Comparison of ENCODE assay signal across 20 cellular contexts in genomic region chr12:113425960-113426453, GRCh38. TPM values are rescaled to one million over a fixed set of nuclear protein-coding genes. Genes with fewer than 3 reads are reported as not detected.
DNase-seq lines count a peak whose midpoint lies in the region; ATAC-seq, FAIRE-seq and TF ChIP-seq lines count a peak whose summit lies in the region.
"Had no signal": no experiment of that assay in that cellular context is flagged by ENCODE, and none has a peak within 500 bp of the region (broad histone marks: within the 10 kb centered on the region; RNA-seq: fewer than 3 reads in every experiment).

No MANE protein-coding gene starts in this region.

- no TSS peak for BruUV-seq in GM12878 (replicated peaks; lab: Mats Ljungman, UMichigan)

- no peak for TF ChIP-seq EP300 in GM12878 (IDR thresholded peaks at IDR 0.05; ENCODE audit: borderline replicate concordance in 1 of 2, control insufficient read depth in 1 of 2, low read depth in 2 of 2, low read length in 2 of 2)

- no peak for FAIRE-seq in GM12878 (lab: Jason Lieb, UNC)
- FAIRE-seq: kidney had no signal

- H3K79me2 ChIP-seq in GM12878 (ENCODE audit: control insufficient read depth, insufficient read depth, low read length) = no peaks in the 10 kb centered on the region

- DNase-seq in ELF-1 (ENCODE audit: low read depth, low spot score) = peak; percentile 47
- peak; percentile 25 for DNase-seq in GM12878 (ENCODE audit: low read depth, low spot score)
- peak; percentile 20 for DNase-seq in lower lobe of right lung
- DNase-seq in dorsolateral prefrontal cortex = no peak
- no peak for DNase-seq in NCI-H1436 (lab: John Stamatoyannopoulos, UW)
- DNase-seq in kidney tubule cell (ENCODE audit: low spot score) = no peak
- no peak for DNase-seq in activated CD4-positive, alpha-beta T cell treated with anti-CD3 and anti-CD28 coated beads, Interleukin-2, amount 50 U/mL, for 48 hours
- DNase-seq: kidney had no signal

- RAD21 ChIA-PET in GM12878 (lab: Charles Lee; ENCODE audit: unreplicated experiment) = interaction anchor here (0.6 to 1.4 kb wide), 11 partner anchors 51 to 231 kb away, joined by 3 to 9 read pairs (median 3); no protein-coding TSS in a partner anchor

- H3K9ac ChIP-seq in HUES6 (ENCODE audit: low read length) = peak overlapping the region; percentile 52
- H3K9ac ChIP-seq in GM12878 (ENCODE audit: control insufficient read depth, insufficient read depth, low read length) = no peak overlapping the region

- H3K36me3 ChIP-seq in HUES6 (ENCODE audit: control insufficient read depth, insufficient read depth, low read length) (no peaks in the 10 kb centered on the region), GM12878 (ENCODE audit: control insufficient read depth in 2 of 2, insufficient read depth in 2 of 2, low read length in 1 of 2) (no peaks in the 10 kb centered on the region), lower lobe of right lung (no peaks in the 10 kb centered on the region)

- H3K27ac ChIP-seq in HUES6 (ENCODE audit: low read depth, low read length) (0 out of 2 replicates have a peak overlapping the region, but pooled peaks have one; percentile 32), GM12878 (ENCODE audit: control insufficient read depth, insufficient read depth) (no peak overlapping the region), lower lobe of right lung (no peak overlapping the region), dorsolateral prefrontal cortex (no peak overlapping the region)
- H3K27ac ChIP-seq: C4-2B had no signal

- 4% methylated on average over 11 of the region's 11 CpGs for WGBS in GM12878 (ENCODE audit: insufficient coverage, insufficient replicate concordance, low lambda C conversion rate, missing lambda C conversion rate)

- H3K4me3 ChIP-seq in HUES6 (ENCODE audit: low read depth, low read length) = peak overlapping the region; percentile 41
- H3K4me3 ChIP-seq in GM12878 = no peak overlapping the region
- H3K4me3 ChIP-seq in lower lobe of right lung = no peak overlapping the region
- no peak overlapping the region for H3K4me3 ChIP-seq in dorsolateral prefrontal cortex

- peak overlapping the region; percentile 9; the same call in 1 of the 2 replicates for H3K4me2 ChIP-seq in GM12878 (ENCODE audit: control insufficient read depth, insufficient read depth)

- TF ChIP-seq POLR2A in GM12878 (IDR thresholded peaks at IDR 0.05; ENCODE audit: low read depth, low read length) = no peak

- TF ChIP-seq RAD21 in GM12878 (IDR thresholded peaks at IDR 0.05; ENCODE audit: insufficient read depth, low read depth, low read length) = no peak

- CTCF ChIA-PET in GM12878 (lab: Yijun Ruan, JAX) = interaction anchor here (0.6 to 1.6 kb wide), 29 partner anchors 14 to 378 kb away, joined by 3 to 16 read pairs (median 3); partner anchors contain the start of gene PLBD2

- ATAC-seq in GM12878 (peak; percentile 30), lower lobe of right lung (no peak)

- SMC1A ChIA-PET in GM12878 (lab: Charles Lee; ENCODE audit: uncharacterized antibody, unreplicated experiment) = interaction anchor here (0.8 to 1.8 kb wide), 8 partner anchors 14 to 252 kb away, joined by 3 to 8 read pairs (median 4); no protein-coding TSS in a partner anchor

- no peaks in the 10 kb centered on the region for H4K20me1 ChIP-seq in GM12878 (ENCODE audit: control insufficient read depth, insufficient read depth)

- in situ Hi-C loops in GM12878 (cut with MboI) = no loop called here

- peaks cover 11% of the 10 kb centered on the region; the same call in 1 of the 2 replicates for H3K4me1 ChIP-seq in HUES6 (ENCODE audit: control insufficient read depth, insufficient read depth, low read length)
- H3K4me1 ChIP-seq in GM12878 (ENCODE audit: control insufficient read depth, insufficient read depth, low read length) = peaks cover 10% of the 10 kb centered on the region
- peaks cover 26% of the 10 kb centered on the region for H3K4me1 ChIP-seq in lower lobe of right lung

- intact Hi-C loops in GM12878 (cut with micrococcal nuclease; ENCODE audit: unreplicated experiment) (no loop called here), lower lobe of right lung (cut with DNase I) (no loop called here), dorsolateral prefrontal cortex (cut with DNase I) (loop anchor here (2.0 to 10.0 kb wide), 3 partner anchors 67 to 114 kb away; partner anchors contain the start of gene PLBD2 (in 1 of the 2))

- no peak overlapping the region for H2AFZ ChIP-seq in GM12878 (ENCODE audit: control insufficient read depth, low read depth, low read length)

- H3K27me3 ChIP-seq in HUES6 (ENCODE audit: control insufficient read depth, insufficient read depth, low read length) (0 out of 2 replicates have a peak, but pooled peaks cover 2% of the 10 kb centered on the region), GM12878 (replicated peaks in 1 of 2; ENCODE audit: control insufficient read depth in 2 of 2, insufficient read depth in 2 of 2, low read length in 1 of 2) (no peaks in the 10 kb centered on the region), lower lobe of right lung (ENCODE audit: low read depth) (no peaks in the 10 kb centered on the region), dorsolateral prefrontal cortex (no peaks in the 10 kb centered on the region)

- H3K9me3 ChIP-seq in HUES6 (ENCODE audit: control insufficient read depth, insufficient read depth, low read depth, low read length) (peaks cover 6% of the 10 kb centered on the region; the same call in 1 of the 2 replicates), GM12878 (replicated peaks; ENCODE audit: control insufficient read depth, insufficient read depth, low read length) (no peaks in the 10 kb centered on the region), lower lobe of right lung (no peaks in the 10 kb centered on the region)

- TF ChIP-seq CTCF in GM12878 (IDR thresholded peaks at IDR 0.05 in 2 of 3, conservative IDR thresholded peaks at IDR 0.05 in 1 of 3; ENCODE audit: control insufficient read depth in 2 of 3, extremely low read depth in 1 of 3, insufficient read depth in 1 of 3, low read depth in 3 of 3, low read length in 3 of 3) (no peak), lower lobe of right lung (IDR thresholded peaks at IDR 0.05) (no peak), dorsolateral prefrontal cortex (IDR thresholded peaks at IDR 0.05 in 54 of 56, conservative IDR thresholded peaks at IDR 0.05 in 2 of 56; ENCODE audit: low read depth in 1 of 56, partially characterized antibody in 56 of 56) (no peak)

- POLR2A ChIA-PET in GM12878 (lab: Charles Lee) = no interaction called here

RNA-seq across cellular contexts. Expression of gene SDSL, which starts 3.8 kb away (rescaled TPM):
- not detected in 2 replicates for total RNA-seq in GM12878 (2013; cell fraction: nucleolus; rRNA removed)
- total RNA-seq in GM12878 (2014; rRNA removed) = 1.2 and 1.6 TPM in 2 replicates
- total RNA-seq in GM12878 (2014; rRNA removed; fragmentation: Illumina TruSeq; extraction: Trizol) = 0.27 and 1.2 TPM in 2 replicates
- total RNA-seq in GM12878 (2021) = 1.3 and 1.5 TPM in 2 replicates
- 0.37 TPM for polyA plus RNA-seq in GM12878 (2011; ENCODE audit: low read depth)
- polyA plus RNA-seq in GM12878 (2011; rRNA removed) = 0.65 and 1.7 TPM in 2 replicates
- polyA plus RNA-seq in GM12878 (2011; cell fraction: cytosol; rRNA removed) = 3.4 and 5.9 TPM in 2 replicates
- polyA plus RNA-seq in GM12878 (2011; cell fraction: nucleus; rRNA removed) = 1.5 and 2.4 TPM in 2 replicates
- polyA plus RNA-seq in GM12878 (2012) = 0.68 and 0.91 TPM in 2 replicates
- 0.25 TPM in 1 of 2 replicates, not detected in the other for polyA plus RNA-seq in GM12878 (2014; fragmentation: Illumina TruSeq; extraction: Trizol)
- under 1 TPM; 0.18 to 0.49 TPM for polyA plus RNA-seq in GM12878 (2014; fragmentation: Nextera tagmentation; extraction: Ambion mirVana)
- polyA plus RNA-seq in GM12878 (2014; rRNA removed) = 0.72 and 1.2 TPM in 2 replicates
- polyA plus RNA-seq in GM12878 (2016; fragmentation: Nextera tagmentation; extraction: Ambion mirVana) = 1 to 10 TPM; 4.1 to 4.4 TPM
- 0.59 and 1.4 TPM in 2 replicates for polyA minus RNA-seq in GM12878 (2011; rRNA and poly(A)+ RNA removed)
- 1.5 and 2.1 TPM in 2 replicates for polyA minus RNA-seq in GM12878 (2011; cell fraction: cytosol; rRNA and poly(A)+ RNA removed)
- 1.6 and 1.9 TPM in 2 replicates for polyA minus RNA-seq in GM12878 (2011; cell fraction: nucleus; rRNA and poly(A)+ RNA removed)
- 12.8 TPM for total RNA-seq in lower lobe of right lung
- 10 to 100 TPM in 20 of 120 experiments, 1 to 10 TPM in 100; 2.7 to 21.9 (median 7.0) TPM for total RNA-seq in dorsolateral prefrontal cortex
- total RNA-seq: activated CD8-positive, alpha-beta memory T cell treated with anti-CD3 and anti-CD28 coated beads for 36 hours had no signal

RNA-seq across cellular contexts. Expression of gene SDS, which starts 22.3 kb away (rescaled TPM):
- total RNA-seq in GM12878 (2013; cell fraction: nucleolus; rRNA removed) = not detected in 2 replicates
- total RNA-seq in GM12878 (2014; rRNA removed) (not detected in 2 replicates), GM12878 (2014; rRNA removed; fragmentation: Illumina TruSeq; extraction: Trizol) (not detected in 2 replicates), GM12878 (2021) (0.18 TPM in 1 of 2 replicates, not detected in the other), lower lobe of right lung (1.1 TPM), dorsolateral prefrontal cortex (10 to 100 TPM in 43 of 120 experiments, 1 to 10 TPM in 77; 1.1 to 58.5 (median 7.4) TPM)
- not detected for polyA plus RNA-seq in GM12878 (2011; ENCODE audit: low read depth)
- polyA plus RNA-seq in GM12878 (2011; rRNA removed) (not detected in 2 replicates), GM12878 (2014; fragmentation: Illumina TruSeq; extraction: Trizol) (not detected in 2 replicates), GM12878 (2014; fragmentation: Nextera tagmentation; extraction: Ambion mirVana) (not detected), GM12878 (2014; rRNA removed) (not detected in 2 replicates), GM12878 (2016; fragmentation: Nextera tagmentation; extraction: Ambion mirVana) (not detected)
- polyA plus RNA-seq in GM12878 (2011; cell fraction: cytosol; rRNA removed) = not detected in 2 replicates
- polyA plus RNA-seq in GM12878 (2011; cell fraction: nucleus; rRNA removed) = not detected in 2 replicates
- 0.07 and 0.12 TPM in 2 replicates for polyA plus RNA-seq in GM12878 (2012)
- not detected in 2 replicates for polyA minus RNA-seq in GM12878 (2011; rRNA and poly(A)+ RNA removed)
- not detected in 2 replicates for polyA minus RNA-seq in GM12878 (2011; cell fraction: cytosol; rRNA and poly(A)+ RNA removed)
- polyA minus RNA-seq in GM12878 (2011; cell fraction: nucleus; rRNA and poly(A)+ RNA removed) = not detected in 2 replicates
- total RNA-seq: A673; activated CD8-positive, alpha-beta memory T cell treated with anti-CD3 and anti-CD28 coated beads for 36 hours; activated naive CD4-positive, alpha-beta T cell treated with anti-CD3 and anti-CD28 coated beads, Interleukin-2, amount 50 U/mL, for 72 hours; activated T-cell treated with anti-CD3 and anti-CD28 coated beads, Interleukin-2, amount 50 U/mL, for 72 hours; MCF 10A; pulmonary artery endothelial cell; RPMI7951 had no signal

RNA-seq across cellular contexts. Expression of gene LHX5, which starts 45.7 kb away (rescaled TPM):
- not detected in 2 replicates for total RNA-seq in GM12878 (2013; cell fraction: nucleolus; rRNA removed)
- total RNA-seq in GM12878 (2014; rRNA removed) (not detected in 2 replicates), GM12878 (2014; rRNA removed; fragmentation: Illumina TruSeq; extraction: Trizol) (not detected in 2 replicates), GM12878 (2021) (not detected in 2 replicates), lower lobe of right lung (not detected), dorsolateral prefrontal cortex (not detected)
- not detected for polyA plus RNA-seq in GM12878 (2011; ENCODE audit: low read depth)
- polyA plus RNA-seq in GM12878 (2011; rRNA removed) (0.03 TPM in 1 of 2 replicates, not detected in the other), GM12878 (2014; fragmentation: Illumina TruSeq; extraction: Trizol) (not detected in 2 replicates), GM12878 (2014; fragmentation: Nextera tagmentation; extraction: Ambion mirVana) (not detected), GM12878 (2014; rRNA removed) (not detected in 2 replicates), GM12878 (2016; fragmentation: Nextera tagmentation; extraction: Ambion mirVana) (not detected)
- 0.01 and 0.05 TPM in 2 replicates for polyA plus RNA-seq in GM12878 (2011; cell fraction: cytosol; rRNA removed)
- polyA plus RNA-seq in GM12878 (2011; cell fraction: nucleus; rRNA removed) = 0.03 TPM in 1 of 2 replicates, not detected in the other
- polyA plus RNA-seq in GM12878 (2012) = not detected in 2 replicates
- polyA minus RNA-seq in GM12878 (2011; rRNA and poly(A)+ RNA removed) = not detected in 2 replicates
- not detected in 2 replicates for polyA minus RNA-seq in GM12878 (2011; cell fraction: cytosol; rRNA and poly(A)+ RNA removed)
- not detected in 2 replicates for polyA minus RNA-seq in GM12878 (2011; cell fraction: nucleus; rRNA and poly(A)+ RNA removed)
- total RNA-seq: A673; activated CD8-positive, alpha-beta memory T cell treated with anti-CD3 and anti-CD28 coated beads for 36 hours; activated naive CD4-positive, alpha-beta T cell treated with anti-CD3 and anti-CD28 coated beads, Interleukin-2, amount 50 U/mL, for 72 hours; HT1080; kidney; MCF 10A; mesenteric fat pad; pulmonary artery endothelial cell; ureter had no signal

Comparison
In these comparisons a context has a peak if more than half of its experiments do, and no peak if none do; other contexts are left out.
1. DNase-seq: peak in ELF-1 (single experiment), GM12878 (single experiment) and lower lobe of right lung (single experiment); none in dorsolateral prefrontal cortex (0 of 10), NCI-H1436 (single experiment), kidney tubule cell (single experiment) and activated CD4-positive, alpha-beta T cell treated with anti-CD3 and anti-CD28 coated beads, Interleukin-2, amount 50 U/mL, for 48 hours (0 of 2).
2. intact Hi-C loops: an anchor here in dorsolateral prefrontal cortex (2.0 to 10.0 kb wide); none called in GM12878 and lower lobe of right lung.